ENCODE assay signal across 1 cellular context in genomic region chr18:51097046-51097822, GRCh38.
A peak's percentile ranks its signal among the peaks of the same experiment; 100 is the strongest.
TF ChIP-seq lines count a peak whose summit lies in the region.

No MANE protein-coding gene starts in this region.

TF ChIP-seq in GM12878, 131 proteins besides CTCF, POLR2A, EP300 and RAD21 (continues in another document):
- TF ChIP-seq MAX (IDR thresholded peaks at IDR 0.05; ENCODE audit: low read depth, low read length) (no peak), HDAC2 (IDR thresholded peaks at IDR 0.05) (no peak), ZBTB40 (IDR thresholded peaks at IDR 0.05; ENCODE audit: borderline replicate concordance) (no peak), IRF5 (IDR thresholded peaks at IDR 0.05; ENCODE audit: borderline replicate concordance) (no peak), MYB (IDR thresholded peaks at IDR 0.05; ENCODE audit: borderline replicate concordance, low read depth, low read length) (no peak), EGR1 (IDR thresholded peaks at IDR 0.05; ENCODE audit: borderline replicate concordance in 1 of 2, low read depth in 2 of 2, low read length in 2 of 2) (no peak), STAT1 (conservative IDR thresholded peaks at IDR 0.05) (no peak), SMC3 (IDR thresholded peaks at IDR 0.05; ENCODE audit: borderline replicate concordance, low read length) (no peak), RB1 (IDR thresholded peaks at IDR 0.05; ENCODE audit: borderline replicate concordance) (no peak), RELA (IDR thresholded peaks at IDR 0.05; ENCODE audit: borderline replicate concordance, partially characterized antibody) (no peak), HSF1 (IDR thresholded peaks at IDR 0.05; ENCODE audit: low read depth, low read length) (no peak), EZH2 (IDR thresholded peaks at IDR 0.05; ENCODE audit: borderline replicate concordance, control insufficient read depth, low read depth, low read length) (no peak), POLR2AphosphoS5 (IDR thresholded peaks at IDR 0.05; ENCODE audit: low read length) (no peak), ZSCAN29 (IDR thresholded peaks at IDR 0.05) (no peak), HCFC1 (IDR thresholded peaks at IDR 0.05; ENCODE audit: low read length) (no peak), BCL3 (IDR thresholded peaks at IDR 0.05; ENCODE audit: borderline replicate concordance, insufficient read depth, low read depth, low read length, poor library complexity, severe bottlenecking) (no peak), ZNF217 (IDR thresholded peaks at IDR 0.05) (no peak; the same call in 1 of the 2 replicates), ZNF24 (IDR thresholded peaks at IDR 0.05) (no peak), E2F8 (IDR thresholded peaks at IDR 0.05; ENCODE audit: low read depth, partially characterized antibody) (no peak), NFYA (IDR thresholded peaks at IDR 0.05; ENCODE audit: borderline replicate concordance, low read depth, low read length) (no peak), ESRRA (IDR thresholded peaks at IDR 0.05; ENCODE audit: low read length) (no peak), JUND (IDR thresholded peaks at IDR 0.05; ENCODE audit: low read depth, low read length) (no peak), SIX5 (IDR thresholded peaks at IDR 0.05; ENCODE audit: low read depth, low read length, severe bottlenecking) (no peak), NFIC (IDR thresholded peaks at IDR 0.05; ENCODE audit: low read depth, low read length) (peak; percentile 49; the same call in 1 of the 2 replicates), CHD4 (IDR thresholded peaks at IDR 0.05) (no peak), RCOR1 (conservative IDR thresholded peaks at IDR 0.05; ENCODE audit: low read depth, low read length) (no peak), CEBPB (IDR thresholded peaks at IDR 0.05; ENCODE audit: borderline replicate concordance in 1 of 2, low read depth in 2 of 2, low read length in 2 of 2) (no peak), CBFB (IDR thresholded peaks at IDR 0.05; ENCODE audit: low read depth) (no peak), ZBTB4 (CRISPR knock-in tag; IDR thresholded peaks at IDR 0.05) (no peak), ATF3 (IDR thresholded peaks at IDR 0.05; ENCODE audit: borderline replicate concordance, extremely low read depth, low read depth, low read length) (no peak), SMAD5 (IDR thresholded peaks at IDR 0.05; ENCODE audit: low read depth) (no peak), ATF2 (IDR thresholded peaks at IDR 0.05; ENCODE audit: low read length) (peak; percentile 26), DPF2 (IDR thresholded peaks at IDR 0.05) (no peak; the same call in 1 of the 2 replicates), USF1 (IDR thresholded peaks at IDR 0.05; ENCODE audit: borderline replicate concordance, extremely low read length, insufficient read depth, low read depth, low read length) (no peak), SPI1 (IDR thresholded peaks at IDR 0.05; ENCODE audit: borderline replicate concordance, insufficient read depth, low read depth, low read length) (peak; percentile 20; the same call in 1 of the 2 replicates), GATAD2B (conservative IDR thresholded peaks at IDR 0.05; ENCODE audit: low read depth) (peak; percentile 35; the same call in 1 of the 2 replicates), LARP7 (IDR thresholded peaks at IDR 0.05) (peak; percentile 27; the same call in 1 of the 2 replicates), MTA2 (IDR thresholded peaks at IDR 0.05; ENCODE audit: low read depth) (peak; percentile 97), TARDBP (IDR thresholded peaks at IDR 0.05; ENCODE audit: borderline replicate concordance) (no peak)
